In genomic region chr10:125355657-125356056, GRCh38 we compare ENCODE assay signal across 1 cellular context.
TF ChIP-seq lines count a peak whose summit lies in the region.

No MANE protein-coding gene starts in this region.

TF ChIP-seq in GM23338, 12 proteins besides CTCF, POLR2A, EP300 and RAD21 (continued from another document):
- TF ChIP-seq ZNF462 (CRISPR knock-in tag; IDR thresholded peaks at IDR 0.05) (no peak), STAT1 (IDR thresholded peaks at IDR 0.05; ENCODE audit: unreplicated experiment) (no peak), NANOG (IDR thresholded peaks at IDR 0.05; ENCODE audit: borderline replicate concordance) (no peak), ZNF331 (CRISPR knock-in tag; IDR thresholded peaks at IDR 0.05; ENCODE audit: low read depth) (no peak), ZNF114 (CRISPR knock-in tag; IDR thresholded peaks at IDR 0.05) (no peak), EZH2phosphoT487 (IDR thresholded peaks at IDR 0.05; ENCODE audit: unreplicated experiment) (no peak)
